Comparison of ENCODE assay signal across 8 cellular contexts in genomic region chr16:2904922-2905240, GRCh38. TPM values are rescaled to one million over a fixed set of nuclear protein-coding genes. Genes with fewer than 3 reads are reported as not detected.
DNase-seq lines count a peak whose midpoint lies in the region; ATAC-seq and TF ChIP-seq lines count a peak whose summit lies in the region.

No MANE protein-coding gene starts in this region.

- H3K27ac Mint-ChIP-seq in activated CD4-positive, alpha-beta T cell treated with anti-CD3 and anti-CD28 coated beads, Interleukin-2, amount 10 ng/mL, durations not matched to agents 7 days and 5 days: peak overlapping the region; percentile 83
- no peak overlapping the region for H3K27ac Mint-ChIP-seq in MCF 10A (ENCODE audit: low read depth, unreplicated experiment)

- BruUV-seq in IMR-90 (replicated peaks; lab: Mats Ljungman, UMichigan) (no TSS peak), MCF 10A (replicated peaks; lab: Mats Ljungman, UMichigan) (TSS peak; percentile 94)

- WGBS in IMR-90 (ENCODE audit: extremely low coverage in 2 of 2, insufficient read length in 1 of 2), 2 experiments: 0% methylated on average over 22 of the region's 32 CpGs; no CpG with 5 or more reads in 1 of the 2 experiments
- WGBS in mesodermal cell (ENCODE audit: insufficient coverage in 2 of 2), 2 experiments: 1 to 2% methylated on average over 28 to 32 of the region's 32 CpGs

- in situ Hi-C loops in IMR-90 (cut with MboI; ENCODE audit: low sequenced_read_pairs): no loop called here

- CTCF ChIA-PET in activated CD4-positive, alpha-beta T cell treated with anti-CD3 and anti-CD28 coated beads, Interleukin-2, amount 10 ng/mL, durations not matched to agents 7 days and 5 days (lab: Charles Lee): interaction anchor here (1.0 to 1.1 kb wide), 2 partner anchors 22 to 67 kb away, joined by 3 to 4 read pairs; no protein-coding TSS in a partner anchor
- CTCF ChIA-PET in IMR-90 (lab: Yijun Ruan, JAX) (no interaction called here), MCF 10A (lab: Yijun Ruan, JAX) (interaction anchor here (1.2 kb wide), 1 partner anchor 19 kb away, joined by 4 read pairs; no protein-coding TSS in a partner anchor)

- peak overlapping the region; percentile 50; the same call in 1 of the 2 replicates for H3K23ac ChIP-seq in IMR-90 (ENCODE audit: low read depth, low read length)

- H4K20me1 ChIP-seq in IMR-90 (ENCODE audit: insufficient read depth, low read length): no peaks in the 10 kb centered on the region

- H3K36me3 Mint-ChIP-seq in activated CD4-positive, alpha-beta T cell treated with anti-CD3 and anti-CD28 coated beads, Interleukin-2, amount 10 ng/mL, durations not matched to agents 7 days and 5 days (ENCODE audit: low read depth): no peaks in the 10 kb centered on the region
- H3K36me3 Mint-ChIP-seq in MCF 10A (ENCODE audit: insufficient read depth, unreplicated experiment): peaks cover 11% of the 10 kb centered on the region

- no peak overlapping the region for H2BK20ac ChIP-seq in IMR-90 (ENCODE audit: low read depth, low read length)

- H4K8ac ChIP-seq in IMR-90 (ENCODE audit: low read depth in 2 of 2, low read length in 2 of 2): peak overlapping the region; percentile 85 to 89; a peak in 2 of 4 replicates

- H3K4me3 Mint-ChIP-seq in activated CD4-positive, alpha-beta T cell treated with anti-CD3 and anti-CD28 coated beads, Interleukin-2, amount 10 ng/mL, durations not matched to agents 7 days and 5 days: peak overlapping the region; percentile 84
- H3K4me3 Mint-ChIP-seq in MCF 10A (ENCODE audit: unreplicated experiment): peak overlapping the region; percentile 84

- ATAC-seq in IMR-90 (ENCODE audit: low read depth) (peak; percentile 1), HG02970 (IDR thresholded peaks at IDR 0.05; ENCODE audit: low FRiP score, unreplicated experiment) (no peak)

- H4K91ac ChIP-seq in IMR-90 (ENCODE audit: insufficient read depth, low read depth, low read length): peak overlapping the region; percentile 84; the same call in 1 of the 2 replicates

- H3K27me3 ChIP-seq in IMR-90 (ENCODE audit: control insufficient read depth, insufficient read depth, low read length): no peaks in the 10 kb centered on the region

- peak overlapping the region; percentile 81; the same call in 1 of the 2 replicates for H3K14ac ChIP-seq in IMR-90 (replicated peaks; ENCODE audit: low read depth, low read length)

- TF ChIP-seq POLR2A in IMR-90 (IDR thresholded peaks at IDR 0.05; ENCODE audit: low read depth, low read length): no peak

- H3K4ac ChIP-seq in IMR-90 (ENCODE audit: low read depth, low read length): peak overlapping the region; percentile 95

- DNase-seq in activated CD4-positive, alpha-beta T cell treated with anti-CD3 and anti-CD28 coated beads, Interleukin-2, amount 10 ng/mL, durations not matched to agents 7 days and 5 days: no peak
- no peak for DNase-seq in activated CD4-positive, alpha-beta T cell treated with anti-CD3 and anti-CD28 coated beads, Interleukin-2, amount 50 U/mL, for 4 hours
- no peak for DNase-seq in IMR-90
- no peak for DNase-seq in MCF 10A (ENCODE audit: unreplicated experiment)
- DNase-seq in NCI-H446 (lab: John Stamatoyannopoulos, UW): no peak
- DNase-seq in NCI-H524 (lab: John Stamatoyannopoulos, UW): no peak

- intact Hi-C loops in IMR-90 (cut with micrococcal nuclease) (loop anchor here (1.0 to 2.0 kb wide), 3 partner anchors 14 to 37 kb away; partner anchors contain the start of gene FLYWCH2), MCF 10A (cut with micrococcal nuclease) (loop anchor here (1.0 to 5.0 kb wide), 3 partner anchors 14 to 68 kb away; no protein-coding TSS in a partner anchor)

- no peak overlapping the region; the same call in 1 of the 2 replicates for H3K18ac ChIP-seq in IMR-90 (ENCODE audit: low read depth, low read length)

- peak overlapping the region; percentile 90 for H3K9ac ChIP-seq in IMR-90 (ENCODE audit: low read depth, low read length)

- peak overlapping the region; percentile 92 for H2AK5ac ChIP-seq in IMR-90 (ENCODE audit: low read depth, low read length)

- peak overlapping the region; percentile 97 for H3K4me2 ChIP-seq in IMR-90 (ENCODE audit: low read depth, low read length)

- H4K5ac ChIP-seq in IMR-90 (ENCODE audit: low read depth, low read length): no peak overlapping the region; the same call in 1 of the 2 replicates

- H2BK5ac ChIP-seq in IMR-90 (ENCODE audit: low read depth, low read length, poor library complexity, severe bottlenecking): peak overlapping the region; percentile 88

- peak overlapping the region; percentile 98 for H2AK9ac ChIP-seq in IMR-90 (replicated peaks; ENCODE audit: low read depth, low read length, poor library complexity)

- H3K27ac ChIP-seq in IMR-90 (ENCODE audit: insufficient read depth, low read length) (peak overlapping the region; percentile 84), mesodermal cell (ENCODE audit: low read depth, low read length, severe bottlenecking) (peak overlapping the region; percentile 25)

- dilution Hi-C loops in IMR-90 (cut with HindIII; ENCODE audit: low sequenced_read_pairs, unreplicated experiment): no loop called here

- H3K9me3 Mint-ChIP-seq in activated CD4-positive, alpha-beta T cell treated with anti-CD3 and anti-CD28 coated beads, Interleukin-2, amount 10 ng/mL, durations not matched to agents 7 days and 5 days: no peaks in the 10 kb centered on the region
- no peaks in the 10 kb centered on the region for H3K9me3 Mint-ChIP-seq in MCF 10A (ENCODE audit: unreplicated experiment)

- H3K4me3 ChIP-seq in IMR-90 (ENCODE audit: insufficient read depth, low read depth, low read length) (peak overlapping the region; percentile 74), mesodermal cell (ENCODE audit: extremely low read depth, insufficient read depth, low read length, poor library complexity, severe bottlenecking) (peak overlapping the region; percentile 71)

- no peaks in the 10 kb centered on the region for H3K27me3 Mint-ChIP-seq in activated CD4-positive, alpha-beta T cell treated with anti-CD3 and anti-CD28 coated beads, Interleukin-2, amount 10 ng/mL, durations not matched to agents 7 days and 5 days
- no peaks in the 10 kb centered on the region for H3K27me3 Mint-ChIP-seq in MCF 10A (ENCODE audit: insufficient read depth, unreplicated experiment)

- H2BK15ac ChIP-seq in IMR-90 (ENCODE audit: low read depth, low read length): no peak overlapping the region

- TF ChIP-seq RAD21 in IMR-90 (IDR thresholded peaks at IDR 0.05; ENCODE audit: low read length): no peak

- peaks cover 20% of the 10 kb centered on the region for H3K4me1 Mint-ChIP-seq in activated CD4-positive, alpha-beta T cell treated with anti-CD3 and anti-CD28 coated beads, Interleukin-2, amount 10 ng/mL, durations not matched to agents 7 days and 5 days
- H3K4me1 Mint-ChIP-seq in MCF 10A (ENCODE audit: insufficient read depth, unreplicated experiment): peaks cover 17% of the 10 kb centered on the region

- peak overlapping the region; percentile 91 for H2AFZ ChIP-seq in IMR-90 (replicated peaks; ENCODE audit: low read length, poor library complexity)

- H3K9me1 ChIP-seq in IMR-90 (ENCODE audit: insufficient read depth, low read length): no peaks in the 10 kb centered on the region

- H3K36me3 ChIP-seq in IMR-90 (ENCODE audit: control insufficient read depth, insufficient read depth, low read length) (no peaks in the 10 kb centered on the region), mesodermal cell (ENCODE audit: control insufficient read depth, insufficient read depth, low read length) (no peaks in the 10 kb centered on the region)

- no peak for TF ChIP-seq CTCF in IMR-90 (conservative IDR thresholded peaks at IDR 0.05; ENCODE audit: low read depth, low read length)
- TF ChIP-seq CTCF in MCF 10A (IDR thresholded peaks at IDR 0.05; ENCODE audit: unreplicated experiment): no peak

- H3K79me1 ChIP-seq in IMR-90 (ENCODE audit: low read depth in 1 of 2, low read length in 2 of 2): 0 out of 4 replicates have a peak, but pooled peaks cover 0 to 3% of the 10 kb centered on the region in 2 experiments

- H2BK120ac ChIP-seq in IMR-90 (ENCODE audit: low read depth, low read length): no peak overlapping the region

- peak overlapping the region; percentile 75; the same call in 1 of the 2 replicates for H3K56ac ChIP-seq in IMR-90 (ENCODE audit: extremely low read depth, insufficient read depth, low read length)

- POLR2A ChIA-PET in activated CD4-positive, alpha-beta T cell treated with anti-CD3 and anti-CD28 coated beads, Interleukin-2, amount 10 ng/mL, durations not matched to agents 7 days and 5 days (lab: Charles Lee): no interaction called here
- POLR2A ChIA-PET in IMR-90 (lab: Charles Lee; ENCODE audit: unreplicated experiment): no interaction called here
- POLR2A ChIA-PET in MCF 10A (lab: Yijun Ruan, JAX): interaction anchor here (1.4 to 3.3 kb wide), 4 partner anchors 10 to 152 kb away, joined by 5 to 25 read pairs (median 14); partner anchors contain the start of genes FLYWCH2 and SRRM2

- H3K9me3 ChIP-seq in IMR-90 (ENCODE audit: control insufficient read depth, insufficient read depth, low read length): no peaks in the 10 kb centered on the region
- H3K9me3 ChIP-seq in mesodermal cell (ENCODE audit: control insufficient read depth, low read length): no peaks in the 10 kb centered on the region

- peaks cover 3% of the 10 kb centered on the region for H3K4me1 ChIP-seq in IMR-90 (ENCODE audit: control insufficient read depth, insufficient read depth, low read length)
- peaks cover 3% of the 10 kb centered on the region for H3K4me1 ChIP-seq in mesodermal cell (ENCODE audit: control insufficient read depth, insufficient read depth, low read length, poor library complexity, severe bottlenecking)

RNA-seq across cellular contexts. Expression of gene FLYWCH1, which starts 6.8 kb away (rescaled TPM):
- 10 to 100 TPM; 46.8 to 52.7 TPM for total RNA-seq in activated CD4-positive, alpha-beta T cell treated with anti-CD3 and anti-CD28 coated beads, Interleukin-2, amount 10 ng/mL, durations not matched to agents 7 days and 5 days
- total RNA-seq in IMR-90 (2012; rRNA removed) (14.3 and 16.1 TPM in 2 replicates), MCF 10A (2022) (76.3 and 86.2 TPM in 2 replicates)
- polyA plus RNA-seq in IMR-90 (2012; rRNA removed): 25.2 and 32.3 TPM in 2 replicates
- 38.1 and 39.5 TPM in 2 replicates for polyA plus RNA-seq in IMR-90 (2012; cell fraction: cytosol; rRNA removed)
- polyA plus RNA-seq in IMR-90 (2012; cell fraction: nucleus; rRNA removed; ENCODE audit: low replicate concordance): 68.9 and 113 TPM in 2 replicates
- polyA plus RNA-seq in mesodermal cell (2013, experiment 1 of 2): 23.1 TPM
- 19.3 TPM for polyA plus RNA-seq in mesodermal cell (2013, experiment 2 of 2)

RNA-seq across cellular contexts. Expression of gene FLYWCH2, which starts 21.9 kb away (rescaled TPM):
- total RNA-seq in activated CD4-positive, alpha-beta T cell treated with anti-CD3 and anti-CD28 coated beads, Interleukin-2, amount 10 ng/mL, durations not matched to agents 7 days and 5 days: 10 to 100 TPM; 16.8 to 21.0 TPM
- total RNA-seq in IMR-90 (2012; rRNA removed): 42.3 and 48.9 TPM in 2 replicates
- 66.3 and 77.2 TPM in 2 replicates for polyA plus RNA-seq in IMR-90 (2012; rRNA removed)
- polyA plus RNA-seq in IMR-90 (2012; cell fraction: cytosol; rRNA removed): 131 and 168 TPM in 2 replicates
- 22.4 and 65.5 TPM in 2 replicates for polyA plus RNA-seq in IMR-90 (2012; cell fraction: nucleus; rRNA removed; ENCODE audit: low replicate concordance)
- 24.4 and 27.7 TPM in 2 replicates for total RNA-seq in MCF 10A (2022)
- polyA plus RNA-seq in mesodermal cell (2013, experiment 1 of 2): 21.0 TPM
- 13.9 TPM for polyA plus RNA-seq in mesodermal cell (2013, experiment 2 of 2)

RNA-seq across cellular contexts. Expression of gene PRSS22, which starts 46.9 kb away (rescaled TPM):
- total RNA-seq in activated CD4-positive, alpha-beta T cell treated with anti-CD3 and anti-CD28 coated beads, Interleukin-2, amount 10 ng/mL, durations not matched to agents 7 days and 5 days: not detected
- total RNA-seq in IMR-90 (2012; rRNA removed) (not detected in 2 replicates), MCF 10A (2022) (not detected in 2 replicates)
- polyA plus RNA-seq in IMR-90 (2012; rRNA removed): not detected in 2 replicates
- 0.03 and 0.42 TPM in 2 replicates for polyA plus RNA-seq in IMR-90 (2012; cell fraction: cytosol; rRNA removed)
- polyA plus RNA-seq in IMR-90 (2012; cell fraction: nucleus; rRNA removed; ENCODE audit: low replicate concordance): 0.63 and 1.1 TPM in 2 replicates
- not detected for polyA plus RNA-seq in mesodermal cell (2013, experiment 1 of 2)
- not detected for polyA plus RNA-seq in mesodermal cell (2013, experiment 2 of 2)

RNA-seq across cellular contexts. Expression of gene KREMEN2, which starts 59.2 kb away (rescaled TPM):
- under 1 TPM in 1 of 2 experiments, not detected in 1; 0.08 TPM for total RNA-seq in activated CD4-positive, alpha-beta T cell treated with anti-CD3 and anti-CD28 coated beads, Interleukin-2, amount 10 ng/mL, durations not matched to agents 7 days and 5 days
- not detected in 2 replicates for total RNA-seq in IMR-90 (2012; rRNA removed)
- polyA plus RNA-seq in IMR-90 (2012; rRNA removed): 0.03 and 0.11 TPM in 2 replicates
- polyA plus RNA-seq in IMR-90 (2012; cell fraction: cytosol; rRNA removed): 0.09 and 0.18 TPM in 2 replicates
- 0.03 and 0.30 TPM in 2 replicates for polyA plus RNA-seq in IMR-90 (2012; cell fraction: nucleus; rRNA removed; ENCODE audit: low replicate concordance)
- total RNA-seq in MCF 10A (2022): 0.42 TPM in 1 of 2 replicates, not detected in the other
- polyA plus RNA-seq in mesodermal cell (2013, experiment 1 of 2): 2.3 TPM
- polyA plus RNA-seq in mesodermal cell (2013, experiment 2 of 2): 1.6 TPM
